8 cellular contexts compared by ENCODE assay signal in the genomic region with DNA sequence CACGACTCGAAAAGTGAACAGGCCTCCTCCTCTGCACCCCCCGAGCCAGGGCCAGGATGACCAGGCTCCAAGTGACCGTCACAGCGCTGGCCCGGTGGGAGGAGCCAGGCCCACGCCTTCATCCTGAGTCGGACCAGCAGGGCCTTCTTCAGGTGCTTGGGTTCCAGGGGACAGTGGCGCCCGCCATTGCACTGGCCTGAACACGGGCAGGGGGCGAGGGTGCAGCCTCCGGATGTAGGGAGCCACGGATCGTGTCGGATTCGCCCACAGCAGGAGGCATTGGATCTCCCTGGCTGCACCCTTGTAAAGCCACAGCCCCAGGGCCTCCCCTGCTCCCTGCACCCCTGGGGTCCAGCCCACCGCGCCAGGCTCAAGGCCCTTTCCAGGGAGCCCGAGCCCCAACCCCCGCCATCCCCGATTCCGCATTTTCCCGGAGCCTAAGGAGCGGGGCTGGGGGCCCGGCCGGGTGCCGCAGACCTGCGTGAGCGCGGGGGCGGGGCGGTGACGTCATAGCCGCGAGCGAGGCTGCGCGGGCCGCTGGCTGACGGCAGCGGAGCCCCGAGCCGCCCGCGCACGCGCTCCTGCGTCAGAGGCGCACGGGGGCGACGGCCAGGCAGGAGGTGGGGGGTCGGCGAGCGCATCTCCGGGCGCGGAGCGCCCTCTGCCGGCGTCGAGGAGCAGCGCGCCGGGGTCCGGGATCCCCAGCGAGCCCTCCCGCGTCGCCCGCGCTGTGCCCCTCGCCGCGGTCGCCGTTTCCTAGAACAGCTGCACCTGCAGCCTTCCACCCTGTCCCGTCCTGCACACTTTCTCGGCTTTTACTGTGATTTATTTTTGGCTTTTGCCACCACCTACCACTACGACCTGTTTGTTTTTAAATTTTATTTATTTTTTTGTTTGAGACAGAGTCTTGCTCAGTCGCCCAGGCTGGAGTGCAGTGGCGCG. TPM values are rescaled to one million over a fixed set of nuclear protein-coding genes. Genes with fewer than 3 reads are reported as not detected.
A peak's percentile ranks its signal among the peaks of the same experiment; 100 is the strongest.
DNase-seq lines count a peak whose midpoint lies in the region; ATAC-seq and TF ChIP-seq lines count a peak whose summit lies in the region.

No MANE protein-coding gene starts in this region.

- DNase-seq in HUDEP-2 (lab: John Stamatoyannopoulos, UW; ENCODE audit: unreplicated experiment in 76 of 76), result peak in 64 of 76 experiments; percentile 42 to 96 (median 82)
- peak; percentile 89 for DNase-seq in activated T-cell treated with anti-CD3 and anti-CD28 coated beads for 4 hours
- DNase-seq in epithelial cell of proximal tubule (ENCODE audit: low read depth), result no peak
- peak; percentile 81 to 90 (median 89) for DNase-seq in mucosa of descending colon
- DNase-seq in stimulated activated CD8-positive, alpha-beta memory T cell treated with anti-CD3 and anti-CD28 coated beads, Interleukin-4, amount 100 ng/mL, for 1 hour (ENCODE audit: low read depth in 2 of 2, low spot score in 1 of 2), result peak; percentile 79 to 82

- H3K27ac ChIP-seq in OCI-LY3 (ENCODE audit: low read length), result no peak overlapping the region

- peak overlapping the region; percentile 63 for H3K9ac ChIP-seq in OCI-LY3 (ENCODE audit: low read length)

- H3K4me3 ChIP-seq in OCI-LY3 (ENCODE audit: low read length) (peak overlapping the region; percentile 90), epithelial cell of proximal tubule (ENCODE audit: low read depth, low read length) (peak overlapping the region; percentile 47), mucosa of descending colon (no peak overlapping the region)

- TF ChIP-seq CTCF in GM12873 (IDR thresholded peaks at IDR 0.05; ENCODE audit: insufficient read depth, low read depth, low read length, missing control alignments) (peak; percentile 83), OCI-LY3 (IDR thresholded peaks at IDR 0.05; ENCODE audit: low read depth, low read length) (peak; percentile 75), epithelial cell of proximal tubule (conservative IDR thresholded peaks at IDR 0.05; ENCODE audit: low read depth, low read length) (peak; percentile 62), mucosa of descending colon (IDR thresholded peaks at IDR 0.05) (peak; percentile 82)

- no peaks in the 10 kb centered on the region for H4K20me1 ChIP-seq in OCI-LY3 (ENCODE audit: insufficient read depth, low read length)

- peak overlapping the region; percentile 2; the same call in 1 of the 2 replicates for H2AFZ ChIP-seq in OCI-LY3 (ENCODE audit: low read depth, low read length)

- peaks cover 30% of the 10 kb centered on the region for H3K4me1 ChIP-seq in OCI-LY3 (ENCODE audit: low read length)
- H3K4me1 ChIP-seq in mucosa of descending colon (ENCODE audit: low read depth), result peaks cover 46% of the 10 kb centered on the region

- intact Hi-C loops in mucosa of descending colon (cut with DNase I, micrococcal nuclease), result no loop called here

- H3K27me3 ChIP-seq in OCI-LY3 (ENCODE audit: low read depth, low read length), result no peaks in the 10 kb centered on the region

- H3K36me3 ChIP-seq in OCI-LY3 (replicated peaks; ENCODE audit: low read depth, low read length) (peaks cover 6% of the 10 kb centered on the region), mucosa of descending colon (ENCODE audit: low read depth) (no peaks in the 10 kb centered on the region)

- peaks cover 10% of the 10 kb centered on the region for H3K79me2 ChIP-seq in OCI-LY3 (ENCODE audit: low read length)

- no peaks in the 10 kb centered on the region for H3K9me3 ChIP-seq in OCI-LY3 (ENCODE audit: insufficient read depth, low read length)
- no peaks in the 10 kb centered on the region for H3K9me3 ChIP-seq in mucosa of descending colon

- H3K4me2 ChIP-seq in OCI-LY3 (ENCODE audit: low read length), result peak overlapping the region; percentile 76

- peak; percentile 48 for ATAC-seq in mucosa of descending colon
- ATAC-seq in HG03025 (IDR thresholded peaks at IDR 0.05; ENCODE audit: low FRiP score, unreplicated experiment), result no peak

RNA-seq across cellular contexts. Expression of a gene that starts 1.5 kb away (rescaled TPM):
- total RNA-seq in epithelial cell of proximal tubule, result 110 and 114 TPM in 2 replicates
- total RNA-seq in mucosa of descending colon, result 100 to 1,000 TPM; 302 to 391 (median 378) TPM

RNA-seq across cellular contexts. Expression of a gene that starts 2.3 kb away (rescaled TPM):
- total RNA-seq in epithelial cell of proximal tubule (6.8 and 9.7 TPM in 2 replicates), mucosa of descending colon (1 to 10 TPM in 1 of 3 donors, under 1 TPM in 2; 0.29 to 1.2 (median 0.39) TPM)

RNA-seq across cellular contexts. Expression of a gene that starts 8.3 kb away (rescaled TPM):
- total RNA-seq in epithelial cell of proximal tubule (44.1 and 66.3 TPM in 2 replicates), mucosa of descending colon (100 to 1,000 TPM; 136 to 251 (median 213) TPM)

RNA-seq across cellular contexts. Expression of a gene that starts 29.1 kb away (rescaled TPM):
- total RNA-seq in epithelial cell of proximal tubule (165 and 317 TPM in 2 replicates), mucosa of descending colon (100 to 1,000 TPM; 281 to 507 (median 300) TPM)

RNA-seq across cellular contexts. Expression of a gene that starts 34.5 kb away (rescaled TPM):
- total RNA-seq in epithelial cell of proximal tubule (80.4 and 96.9 TPM in 2 replicates), mucosa of descending colon (10 to 100 TPM; 69.6 to 86.6 (median 76.3) TPM)
